In the genomic region with DNA sequence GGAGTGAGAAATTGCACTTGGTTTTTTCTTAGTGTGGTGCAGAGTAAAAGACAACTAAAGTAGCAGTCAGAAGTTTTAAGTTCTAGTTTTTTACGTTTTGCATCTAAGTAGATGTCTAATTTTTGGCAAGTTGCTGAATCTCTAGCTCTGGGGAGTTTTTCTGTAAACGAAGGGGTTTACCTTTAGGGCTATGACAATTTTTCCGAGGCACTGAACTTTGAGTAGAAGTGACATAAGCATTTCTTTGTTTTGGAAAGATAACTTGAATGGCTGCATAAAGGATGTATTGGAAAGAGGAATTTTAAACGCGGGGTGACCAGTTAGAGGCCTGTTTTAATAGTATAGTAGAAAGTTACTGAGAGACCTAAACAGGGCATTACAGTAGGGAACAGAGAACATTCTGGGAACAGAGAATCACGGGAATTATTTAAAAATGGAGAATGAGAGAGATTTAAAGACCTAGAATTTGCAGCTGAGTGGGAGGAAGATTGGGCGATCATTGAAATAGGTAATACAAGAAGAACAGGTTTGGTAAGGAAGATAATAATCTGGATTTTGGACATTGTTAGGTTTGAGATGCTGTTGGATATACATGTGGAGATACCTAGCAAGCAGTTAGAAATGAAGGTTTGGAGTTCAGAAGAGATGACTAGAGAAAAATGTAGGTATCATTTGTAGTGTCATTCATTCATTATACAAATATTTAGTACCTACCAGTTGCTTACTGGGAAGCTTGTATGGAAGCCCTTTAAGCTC, we compare ENCODE assay signal across 8 cellular contexts. TPM values are rescaled to one million over a fixed set of nuclear protein-coding genes. Genes with fewer than 3 reads are reported as not detected.
DNase-seq lines count a peak whose midpoint lies in the region; FAIRE-seq and TF ChIP-seq lines count a peak whose summit lies in the region.

No MANE protein-coding gene starts in this region.

- intact Hi-C loops in esophagus muscularis mucosa (cut with DNase I), result loop anchor here (5.0 to 10.0 kb wide), 3 partner anchors 36 to 163 kb away; partner anchors contain the start of genes BBOF1, ENTPD5 and PTGR2

- H3K27me3 ChIP-seq in esophagus muscularis mucosa, result no peaks in the 10 kb centered on the region

- H3K4me1 ChIP-seq in esophagus muscularis mucosa, result peaks cover 24 to 49% (median 32%) of the 10 kb centered on the region in 4 donors

- DNase-seq in GM19239 (ENCODE audit: insufficient read length, low spot score) (no peak), RKO (ENCODE audit: low spot score) (peak; percentile 22), esophagus muscularis mucosa (ENCODE audit: extremely low spot score) (no peak), retinal pigment epithelial cell (ENCODE audit: low read depth) (no peak), NCI-H69 (lab: John Stamatoyannopoulos, UW) (no peak), SKM-1 (lab: John Stamatoyannopoulos, UW; ENCODE audit: unreplicated experiment) (no peak), H4 (ENCODE audit: low spot score) (no peak)
- no peak for DNase-seq in activated CD4-positive, alpha-beta T cell treated with anti-CD3 and anti-CD28 coated beads for 1 hour

- TF ChIP-seq POLR2A in esophagus muscularis mucosa (IDR thresholded peaks at IDR 0.05; ENCODE audit: low read depth), result no peak

- peak; percentile 48 for FAIRE-seq in GM19239 (lab: Jason Lieb, UNC)

- H3K4me3 ChIP-seq in esophagus muscularis mucosa (peak overlapping the region; percentile 65 to 88 (median 82)), retinal pigment epithelial cell (ENCODE audit: low read length) (peak overlapping the region; percentile 90)

- WGBS in esophagus muscularis mucosa, result 30% methylated on average over 7 of the region's 7 CpGs

- TF ChIP-seq EP300 in esophagus muscularis mucosa (IDR thresholded peaks at IDR 0.05), result no peak

- TF ChIP-seq CTCF in esophagus muscularis mucosa (IDR thresholded peaks at IDR 0.05) (no peak), retinal pigment epithelial cell (conservative IDR thresholded peaks at IDR 0.05; ENCODE audit: low read depth, low read length) (no peak)

- H3K36me3 ChIP-seq in esophagus muscularis mucosa, result peaks cover 0 to 5% (median 2%) of the 10 kb centered on the region in 4 donors

- H3K9me3 ChIP-seq in esophagus muscularis mucosa, result no peaks in the 10 kb centered on the region

- peak overlapping the region; percentile 88 to 95 (median 93) for H3K27ac ChIP-seq in esophagus muscularis mucosa (replicated peaks in 1 of 4)

RNA-seq across cellular contexts. Expression of gene ZNF410, which starts 1.2 kb away (rescaled TPM):
- 10 to 100 TPM; 36.5 to 67.6 (median 41.6) TPM for total RNA-seq in esophagus muscularis mucosa
- total RNA-seq in H4 (2014; rRNA removed; shearing (Covaris generic)), result 94.4 and 95.4 TPM in 2 replicates

RNA-seq across cellular contexts. Expression of gene PTGR2, which starts 36.3 kb away (rescaled TPM):
- 1 to 10 TPM; 2.5 to 7.1 (median 4.3) TPM for total RNA-seq in esophagus muscularis mucosa
- 1.8 and 7.2 TPM in 2 replicates for total RNA-seq in H4 (2014; rRNA removed; shearing (Covaris generic))
